9 cellular contexts compared by ENCODE assay signal in the genomic region with DNA sequence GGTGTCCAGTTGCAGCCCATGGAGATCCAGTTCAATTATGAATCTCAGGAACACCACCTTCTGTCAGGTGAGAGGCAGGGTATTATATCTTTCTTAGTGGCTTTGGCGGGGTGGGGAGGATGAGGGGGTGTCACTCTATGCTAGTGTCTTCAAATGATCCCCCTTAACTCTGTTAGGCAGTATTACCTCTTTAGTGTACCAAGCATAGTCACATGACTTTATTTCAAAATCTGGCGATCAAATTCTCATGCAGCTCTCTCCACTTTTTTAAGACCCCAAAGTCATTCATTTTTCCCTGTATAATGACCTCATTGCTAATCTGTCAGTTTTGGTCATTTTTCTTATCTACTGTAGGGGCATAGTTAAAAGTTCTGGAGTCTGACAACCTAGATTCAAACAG. TPM values are rescaled to one million over a fixed set of nuclear protein-coding genes. Genes with fewer than 3 reads are reported as not detected.
DNase-seq lines count a peak whose midpoint lies in the region; ATAC-seq, FAIRE-seq and TF ChIP-seq lines count a peak whose summit lies in the region.
"Had no signal": no experiment of that assay in that cellular context is flagged by ENCODE, and none has a peak within 500 bp of the region (broad histone marks: within the 10 kb centered on the region; RNA-seq: fewer than 3 reads in every experiment).

No MANE protein-coding gene starts in this region.

- H3K36me3 ChIP-seq in Peyer's patch (no peaks in the 10 kb centered on the region), esophagus muscularis mucosa (peaks cover 0 to 29% (median 5%) of the 10 kb centered on the region in 4 donors), psoas muscle (ENCODE audit: insufficient read depth in 1 of 2, low read depth in 1 of 2) (peaks cover 8 to 31% of the 10 kb centered on the region in 2 donors)

- no peak for TF ChIP-seq EP300 in esophagus muscularis mucosa (IDR thresholded peaks at IDR 0.05)

- WGBS in esophagus muscularis mucosa, result 70% methylated on average over 2 of the region's 2 CpGs
- WGBS in psoas muscle, 3 donors, result 81 to 85% (median 83%) methylated on average over 2 of the region's 2 CpGs

- intact Hi-C loops in esophagus muscularis mucosa (cut with DNase I) (loop anchor here (2.0 kb wide), 1 partner anchor 52 kb away; no protein-coding TSS in a partner anchor), psoas muscle (cut with DNase I) (loop anchor here (2.0 to 5.0 kb wide), 3 partner anchors 48 to 51 kb away; partner anchors contain the start of genes ZNF24 (in 1 of the 2) and ZNF397 (in 1 of the 2))

- no peak for DNase-seq in GM12864 (ENCODE audit: low read depth)
- no peak for DNase-seq in Peyer's patch
- no peak for DNase-seq in esophagus muscularis mucosa (ENCODE audit: extremely low spot score)
- DNase-seq in psoas muscle, result no peak
- DNase-seq in HTR-8/SVneo (ENCODE audit: insufficient read length, low spot score), result no peak
- no peak for DNase-seq in GM12891 (ENCODE audit: insufficient read length, low spot score)
- DNase-seq in NCI-H748 treated with DMSO at 0.1 percent for 48 hours (lab: John Stamatoyannopoulos, UW), result no peak

- no peak for TF ChIP-seq CTCF in GM12864 (IDR thresholded peaks at IDR 0.05; ENCODE audit: low read depth, low read length, missing control alignments)
- TF ChIP-seq CTCF in Peyer's patch (IDR thresholded peaks at IDR 0.05), result no peak
- no peak for TF ChIP-seq CTCF in esophagus muscularis mucosa (IDR thresholded peaks at IDR 0.05)
- TF ChIP-seq CTCF in psoas muscle (IDR thresholded peaks at IDR 0.05), result no peak

- H3K9me3 ChIP-seq in Peyer's patch (no peaks in the 10 kb centered on the region), esophagus muscularis mucosa (no peaks in the 10 kb centered on the region), psoas muscle (no peaks in the 10 kb centered on the region)

- TF ChIP-seq POLR2A in Peyer's patch (IDR thresholded peaks at IDR 0.05) (no peak), esophagus muscularis mucosa (IDR thresholded peaks at IDR 0.05; ENCODE audit: low read depth) (no peak), GM12891 (IDR thresholded peaks at IDR 0.05; ENCODE audit: low read depth, low read length) (no peak)

- H3K27me3 ChIP-seq in Peyer's patch, result no peaks in the 10 kb centered on the region
- no peaks in the 10 kb centered on the region for H3K27me3 ChIP-seq in esophagus muscularis mucosa
- no peaks in the 10 kb centered on the region for H3K27me3 ChIP-seq in psoas muscle (ENCODE audit: insufficient read depth in 3 of 3, low read length in 2 of 3)

- peaks cover 0 to 18% (median 3%) of the 10 kb centered on the region in 4 donors for H3K4me1 ChIP-seq in Peyer's patch
- peaks cover 14 to 39% (median 34%) of the 10 kb centered on the region in 4 donors for H3K4me1 ChIP-seq in esophagus muscularis mucosa
- H3K4me1 ChIP-seq in psoas muscle, result peaks cover 12% of the 10 kb centered on the region

- FAIRE-seq in HTR-8/SVneo (lab: Jason Lieb, UNC) (no peak), GM12891 (lab: Jason Lieb, UNC) (no peak)
- FAIRE-seq: endometrium had no signal

- ATAC-seq in psoas muscle (no peak), GM19455 (IDR thresholded peaks at IDR 0.05; ENCODE audit: unreplicated experiment) (no peak)

- H3K4me3 ChIP-seq in GM12864 (ENCODE audit: low read depth, low read length) (peak overlapping the region; percentile 73), Peyer's patch (peak overlapping the region; percentile 66 to 77 (median 70)), esophagus muscularis mucosa (peak overlapping the region; percentile 62 to 84 (median 74)), psoas muscle (peak overlapping the region; percentile 87)

- H3K27ac ChIP-seq in Peyer's patch, result no peak overlapping the region
- H3K27ac ChIP-seq in esophagus muscularis mucosa (replicated peaks in 1 of 4), result no peak overlapping the region
- peak overlapping the region; percentile 80 for H3K27ac ChIP-seq in psoas muscle

TF ChIP-seq in GM12891, 5 proteins besides CTCF, POLR2A, EP300 and RAD21:
- TF ChIP-seq SPI1 (IDR thresholded peaks at IDR 0.05; ENCODE audit: low read depth, low read length) (no peak), POU2F2 (IDR thresholded peaks at IDR 0.05; ENCODE audit: low read depth, low read length) (no peak), PAX5 (IDR thresholded peaks at IDR 0.05; ENCODE audit: insufficient read depth, low read length, severe bottlenecking) (no peak), POLR2AphosphoS5 (IDR thresholded peaks at IDR 0.05; ENCODE audit: low read depth, low read length) (no peak), TAF1 (IDR thresholded peaks at IDR 0.05; ENCODE audit: low read depth, low read length) (no peak)

RNA-seq across cellular contexts. Expression of gene ZSCAN30, which starts 1.1 kb away (rescaled TPM):
- total RNA-seq in Peyer's patch, result 10 to 100 TPM; 20.3 to 51.2 (median 26.8) TPM
- total RNA-seq in esophagus muscularis mucosa, result 10 to 100 TPM in 2 of 4 donors, 1 to 10 TPM in 2; 8.6 to 14.2 (median 10.2) TPM
- 10 to 100 TPM in 2 of 4 donors, 1 to 10 TPM in 2; 8.8 to 12.2 (median 10.4) TPM for total RNA-seq in psoas muscle
- polyA plus RNA-seq in psoas muscle, result 1 to 10 TPM; 3.0 to 7.9 (median 4.6) TPM
- polyA plus RNA-seq in GM12891 (2012; ENCODE audit: low read depth, missing spikeins), result 14.5 TPM

RNA-seq across cellular contexts. Expression of gene ZNF397, which starts 50.3 kb away (rescaled TPM):
- 10 to 100 TPM; 25.4 to 38.0 (median 29.6) TPM for total RNA-seq in Peyer's patch
- total RNA-seq in esophagus muscularis mucosa, result 10 to 100 TPM; 22.2 to 27.8 (median 24.9) TPM
- 10 to 100 TPM; 13.7 to 25.0 (median 18.7) TPM for total RNA-seq in psoas muscle
- 10 to 100 TPM; 10.5 to 34.5 (median 15.2) TPM for polyA plus RNA-seq in psoas muscle
- 6.3 TPM for polyA plus RNA-seq in GM12891 (2012; ENCODE audit: low read depth, missing spikeins)

RNA-seq across cellular contexts. Expression of gene ZNF24, which starts 53.1 kb away (rescaled TPM):
- total RNA-seq in Peyer's patch, result 10 to 100 TPM; 22.8 to 36.3 (median 30.2) TPM
- 10 to 100 TPM; 31.2 to 41.1 (median 39.3) TPM for total RNA-seq in esophagus muscularis mucosa
- total RNA-seq in psoas muscle, result 10 to 100 TPM; 40.6 to 63.8 (median 53.9) TPM
- polyA plus RNA-seq in psoas muscle, result 10 to 100 TPM; 16.0 to 32.5 (median 19.1) TPM
- 14.6 TPM for polyA plus RNA-seq in GM12891 (2012; ENCODE audit: low read depth, missing spikeins)
